Comparison of ENCODE assay signal across 8 cellular contexts in the genomic region with DNA sequence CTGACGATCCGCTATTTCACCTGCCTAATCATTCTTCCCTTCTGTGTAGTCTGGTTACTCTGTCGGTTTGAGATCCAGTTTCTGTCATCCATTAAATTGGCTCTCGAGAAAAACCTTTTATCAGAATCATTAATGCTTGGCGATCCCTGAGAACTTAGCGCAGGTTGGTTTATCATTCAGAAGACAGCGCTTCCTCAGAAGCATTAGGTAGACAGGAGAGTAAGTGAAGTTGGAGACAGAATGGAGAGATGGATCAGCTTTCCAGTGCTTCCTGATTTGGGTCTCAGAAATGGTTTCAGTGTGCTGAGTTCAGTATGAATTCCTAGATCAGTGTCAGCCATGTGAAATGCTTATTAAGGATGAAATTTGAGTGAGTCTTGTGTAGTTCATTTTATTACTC. TPM values are rescaled to one million over a fixed set of nuclear protein-coding genes. Genes with fewer than 3 reads are reported as not detected.
DNase-seq lines count a peak whose midpoint lies in the region; ATAC-seq and TF ChIP-seq lines count a peak whose summit lies in the region.

No MANE protein-coding gene starts in this region.

- 2 to 4% (median 2%) methylated on average over 7 of the region's 7 CpGs for WGBS in adrenal gland, 4 donors
- WGBS in lower leg skin, 2 donors: 0 to 4% methylated on average over 7 of the region's 7 CpGs
- 3% methylated on average over 7 of the region's 7 CpGs for WGBS in urinary bladder

- H3K36me3 ChIP-seq in adrenal gland (replicated peaks in 1 of 2) (peaks cover 0 to 16% of the 10 kb centered on the region in 2 donors), urinary bladder (ENCODE audit: insufficient read depth) (no peaks in the 10 kb centered on the region)

- peak; percentile 46 for DNase-seq in ELR (ENCODE audit: low read depth)
- peak; percentile 37 to 59 for DNase-seq in Kasumi-1 (lab: John Stamatoyannopoulos, UW)
- DNase-seq in adrenal gland: no peak
- DNase-seq in lower leg skin (ENCODE audit: low spot score in 2 of 2): no peak
- no peak for DNase-seq in hippocampal formation (lab: John Stamatoyannopoulos, UW)

- H3K4me1 ChIP-seq in adrenal gland (replicated peaks in 1 of 2): peaks cover 9 to 40% of the 10 kb centered on the region in 2 donors
- no peaks in the 10 kb centered on the region for H3K4me1 ChIP-seq in urinary bladder (ENCODE audit: insufficient read depth)

- TF ChIP-seq CTCF in adrenal gland (IDR thresholded peaks at IDR 0.05) (no peak), lower leg skin (IDR thresholded peaks at IDR 0.05) (no peak)

- no peak for ATAC-seq in GM21619 (IDR thresholded peaks at IDR 0.05; ENCODE audit: unreplicated experiment)
- ATAC-seq in HG02610 (IDR thresholded peaks at IDR 0.05; ENCODE audit: unreplicated experiment): no peak

- intact Hi-C loops in adrenal gland (cut with DNase I) (no loop called here), lower leg skin (cut with DNase I; ENCODE audit: low total_unique reads) (no loop called here)

- no peaks in the 10 kb centered on the region for H3K9me3 ChIP-seq in adrenal gland (replicated peaks in 1 of 3)

- peak overlapping the region in 3 of 4 donors; percentile 64 to 97 (median 96) for H3K4me3 ChIP-seq in adrenal gland
- H3K4me3 ChIP-seq in lower leg skin (ENCODE audit: low read depth, poor library complexity, severe bottlenecking): peak overlapping the region; percentile 93
- H3K4me3 ChIP-seq in urinary bladder (ENCODE audit: low read depth, low read length): peak overlapping the region; percentile 92

- no peaks in the 10 kb centered on the region for H3K27me3 ChIP-seq in adrenal gland

- TF ChIP-seq POLR2A in adrenal gland (IDR thresholded peaks at IDR 0.05) (no peak), lower leg skin (IDR thresholded peaks at IDR 0.05) (no peak)

- H3K27ac ChIP-seq in adrenal gland (peak overlapping the region in 1 of 5 donors; percentile 99), urinary bladder (ENCODE audit: low read depth) (no peak overlapping the region)

RNA-seq across cellular contexts. Expression of a gene that starts 1.3 kb away (rescaled TPM):
- total RNA-seq in adrenal gland (10 to 100 TPM; 10.3 to 18.4 (median 17.0) TPM), lower leg skin (10 to 100 TPM; 23.9 to 28.4 (median 25.8) TPM), urinary bladder (82.4 TPM)
- polyA plus RNA-seq in adrenal gland (10 to 100 TPM in 1 of 3 donors, 1 to 10 TPM in 2; 4.1 to 26.1 (median 5.2) TPM), urinary bladder (19.6 TPM)

Comparison
In these comparisons a context has a peak if more than half of its experiments do, and no peak if none do; other contexts are left out.
1. DNase-seq: peak in ELR (single experiment) and Kasumi-1 (2 of 2); none in adrenal gland (0 of 7), lower leg skin (0 of 2) and hippocampal formation (0 of 2).
2. Peak in every context shown above with its lines, with median percentiles within 50 percentile points of each other: H3K4me3 ChIP-seq.